ENCODE assay signal across 14 cellular contexts in the genomic region with DNA sequence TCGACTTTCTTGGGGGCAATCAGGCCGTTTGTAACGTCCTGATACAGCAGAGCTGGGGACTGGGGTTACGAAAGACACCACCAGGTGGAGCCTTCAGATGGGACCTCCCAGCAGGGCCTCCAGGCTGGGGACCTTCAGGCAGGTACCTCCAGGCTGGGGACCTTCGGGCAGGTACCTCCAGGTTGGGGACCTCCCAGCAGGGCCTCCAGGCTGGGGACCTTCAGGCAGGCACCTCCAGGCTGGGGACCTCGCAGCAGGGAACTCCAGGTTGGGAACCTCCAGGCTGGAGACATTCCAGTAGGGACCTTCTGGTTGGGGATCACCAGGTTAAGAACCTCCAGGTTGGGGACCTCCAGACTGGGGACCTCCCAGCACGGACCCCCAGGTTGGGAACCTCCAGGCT. TPM values are rescaled to one million over a fixed set of nuclear protein-coding genes. Genes with fewer than 3 reads are reported as not detected.
DNase-seq lines count a peak whose midpoint lies in the region; ATAC-seq and TF ChIP-seq lines count a peak whose summit lies in the region.
"Had no signal": no experiment of that assay in that cellular context is flagged by ENCODE, and none has a peak within 500 bp of the region (broad histone marks: within the 10 kb centered on the region; RNA-seq: fewer than 3 reads in every experiment).

No MANE protein-coding gene starts in this region.

- no peak overlapping the region for H3K4me3 Mint-ChIP-seq in mesothelial cell of epicardium
- H3K4me3 Mint-ChIP-seq: activated naive CD8-positive, alpha-beta T cell treated with anti-CD3 and anti-CD28 coated beads for 36 hours had no signal

- peaks cover 21% of the 10 kb centered on the region for H3K36me3 Mint-ChIP-seq in mesothelial cell of epicardium

- H3K27me3 Mint-ChIP-seq in mesothelial cell of epicardium (ENCODE audit: low read depth): no peaks in the 10 kb centered on the region
- H3K27me3 Mint-ChIP-seq: activated naive CD8-positive, alpha-beta T cell treated with anti-CD3 and anti-CD28 coated beads for 36 hours had no signal

- no peaks in the 10 kb centered on the region for H3K4me1 Mint-ChIP-seq in mesothelial cell of epicardium

- H3K27me3 ChIP-seq in RWPE2 (ENCODE audit: insufficient read depth, poor library complexity, severe bottlenecking): no peaks in the 10 kb centered on the region
- H3K27me3 ChIP-seq: upper lobe of left lung had no signal

- no peak for DNase-seq in RWPE2 (ENCODE audit: low spot score)
- DNase-seq in fibroblast of villous mesenchyme (ENCODE audit: low read depth): no peak
- DNase-seq in hippocampal formation (lab: John Stamatoyannopoulos, UW): no peak
- DNase-seq in mesothelial cell of epicardium (ENCODE audit: low spot score in 2 of 2, unreplicated experiment in 2 of 2): no peak
- DNase-seq in SKM-1 (lab: John Stamatoyannopoulos, UW; ENCODE audit: unreplicated experiment): no peak
- DNase-seq: activated naive CD8-positive, alpha-beta T cell treated with anti-CD3 and anti-CD28 coated beads for 36 hours; caudate nucleus; NCI-H1694 treated with DMSO at 0.1 percent for 48 hours had no signal

- ATAC-seq in RWPE2 (ENCODE audit: low read depth) (0 out of 3 replicates have a peak, but pooled peaks have one; percentile 11), HG03135 (IDR thresholded peaks at IDR 0.05; ENCODE audit: unreplicated experiment) (no peak)

- H3K9me3 ChIP-seq in RWPE2 (ENCODE audit: severe bottlenecking): no peaks in the 10 kb centered on the region
- H3K9me3 ChIP-seq: upper lobe of left lung had no signal

- TF ChIP-seq CTCF in 22Rv1 (IDR thresholded peaks at IDR 0.05) (peak; percentile 33), GM12872 (IDR thresholded peaks at IDR 0.05; ENCODE audit: insufficient read depth, low read depth, low read length) (peak; percentile 29; the same call in 1 of the 3 replicates), RWPE2 (IDR thresholded peaks at IDR 0.05; ENCODE audit: poor library complexity, severe bottlenecking) (peak; percentile 5), fibroblast of villous mesenchyme (IDR thresholded peaks at IDR 0.05; ENCODE audit: insufficient read depth, low read depth, low read length) (peak; percentile 22), mesothelial cell of epicardium (IDR thresholded peaks at IDR 0.05; ENCODE audit: unreplicated experiment) (no peak)

- H3K27ac Mint-ChIP-seq in mesothelial cell of epicardium: no peak overlapping the region
- H3K27ac Mint-ChIP-seq: activated naive CD8-positive, alpha-beta T cell treated with anti-CD3 and anti-CD28 coated beads for 36 hours had no signal

- H3K4me3 ChIP-seq in RWPE2 (ENCODE audit: severe bottlenecking): no peak overlapping the region
- no peak overlapping the region for H3K4me3 ChIP-seq in fibroblast of villous mesenchyme (ENCODE audit: low read depth, low read length)
- H3K4me3 ChIP-seq: upper lobe of left lung had no signal

- H3K36me3 ChIP-seq in RWPE2 (ENCODE audit: low read depth): peaks cover 15% of the 10 kb centered on the region

- no peak overlapping the region for H3K27ac ChIP-seq in 22Rv1
- H3K27ac ChIP-seq in RWPE2 (ENCODE audit: poor library complexity, severe bottlenecking): no peak overlapping the region
- H3K27ac ChIP-seq: upper lobe of left lung had no signal

- peaks cover 5% of the 10 kb centered on the region for H3K9me3 Mint-ChIP-seq in mesothelial cell of epicardium

- H3K4me1 ChIP-seq in RWPE2 (ENCODE audit: insufficient read depth, poor library complexity, severe bottlenecking): no peaks in the 10 kb centered on the region

RNA-seq across cellular contexts. Expression of a gene that starts 23.5 kb away (rescaled TPM):
- total RNA-seq in fibroblast of villous mesenchyme (under 0.01 TPM in 1 of 2 replicates, not detected in the other), mesothelial cell of epicardium (1.0 to 1.6 TPM (median 1.0 TPM) in 3 replicates)

RNA-seq across cellular contexts. Expression of a gene that starts 37.9 kb away (rescaled TPM):
- under 0.01 TPM in 1 of 2 replicates, not detected in the other for total RNA-seq in fibroblast of villous mesenchyme
- 5.6 to 6.2 TPM (median 5.8 TPM) in 3 replicates for total RNA-seq in mesothelial cell of epicardium
- total RNA-seq: activated naive CD8-positive, alpha-beta T cell treated with anti-CD3 and anti-CD28 coated beads for 36 hours; LHCN-M2; myocyte; upper lobe of left lung had no signal

RNA-seq across cellular contexts. Expression of a gene that starts 45.5 kb away (rescaled TPM):
- 7.4 and 8.2 TPM in 2 replicates for total RNA-seq in fibroblast of villous mesenchyme
- 19.2 to 22.0 TPM (median 20.2 TPM) in 3 replicates for total RNA-seq in mesothelial cell of epicardium
